19 cellular contexts compared by ENCODE assay signal in the genomic region with DNA sequence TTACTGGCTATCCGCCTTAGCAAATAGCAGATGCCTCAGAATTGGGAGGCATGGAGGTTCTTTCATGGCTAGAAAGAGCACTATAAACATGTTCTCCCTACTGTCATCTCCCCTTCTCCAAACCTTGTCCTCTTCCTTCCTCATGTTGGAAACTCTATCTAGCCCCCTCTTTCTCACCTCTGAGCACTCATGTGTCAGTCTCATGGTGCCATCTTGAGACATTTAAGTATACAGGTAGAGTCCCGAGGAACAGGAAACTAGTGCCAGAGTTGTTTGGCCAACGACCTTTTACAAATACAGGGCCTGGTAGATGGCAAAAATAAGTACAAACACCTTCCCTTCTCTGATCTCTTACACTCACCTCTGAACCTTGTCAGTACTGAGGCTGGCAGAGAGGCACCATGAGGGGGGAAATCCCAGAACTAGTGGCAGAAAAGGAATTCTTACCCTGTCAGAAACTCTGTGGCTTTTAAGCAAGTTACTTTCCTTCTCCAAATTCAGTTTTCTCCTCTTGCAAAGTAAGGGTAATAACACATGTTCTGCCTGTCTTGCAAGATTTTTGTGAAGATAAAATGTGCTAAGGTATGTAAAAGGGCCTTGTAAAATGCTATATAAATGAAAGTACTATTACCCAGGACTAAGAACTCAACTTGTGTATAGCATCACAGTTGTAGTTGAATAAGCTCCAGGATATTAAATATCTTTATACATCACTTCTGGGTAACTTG.
DNase-seq lines count a peak whose midpoint lies in the region; ATAC-seq and TF ChIP-seq lines count a peak whose summit lies in the region.
"Had no signal": no experiment of that assay in that cellular context is flagged by ENCODE, and none has a peak within 500 bp of the region (broad histone marks: within the 10 kb centered on the region; RNA-seq: fewer than 3 reads in every experiment).

No MANE protein-coding gene starts in this region.

- WGBS in trophoblast cell (ENCODE audit: extremely low coverage, insufficient coverage, insufficient read length): no CpG with 5 or more reads among the region's 3 CpGs

- H2BK120ac ChIP-seq in trophoblast cell (ENCODE audit: insufficient read depth, low read length, poor library complexity): no peak overlapping the region

- in situ Hi-C loops in gastrocnemius medialis (cut with MboI; ENCODE audit: low sequenced_read_pairs in 4 of 4): no loop called here

- no peak overlapping the region for H2AK5ac ChIP-seq in trophoblast cell (ENCODE audit: low read length)

- no peak overlapping the region for H3K27ac ChIP-seq in OCI-LY1 (ENCODE audit: low read depth, low read length, poor library complexity, severe bottlenecking)
- H3K27ac ChIP-seq in foreskin keratinocyte: no peak overlapping the region
- peak overlapping the region; percentile 27 for H3K27ac ChIP-seq in trophoblast cell (ENCODE audit: low read depth, low read length)
- H3K27ac ChIP-seq in gastrocnemius medialis: no peak overlapping the region
- H3K27ac ChIP-seq: BLaER1 treated with 17β-estradiol and CSF1 and Interleukin-3, amounts not matched to agents 10 nM and 100 nM had no signal

- H3K18ac ChIP-seq in trophoblast cell (ENCODE audit: low read length): no peak overlapping the region

- H3K4me1 ChIP-seq in OCI-LY1 (ENCODE audit: insufficient read depth, low read length, severe bottlenecking) (peaks cover 7% of the 10 kb centered on the region), foreskin keratinocyte (peaks cover 3% of the 10 kb centered on the region), trophoblast cell (ENCODE audit: control insufficient read depth in 1 of 2, insufficient read depth in 2 of 2, low read length in 2 of 2) (peaks cover 0 to 4% of the 10 kb centered on the region in 2 experiments), gastrocnemius medialis (no peaks in the 10 kb centered on the region)

- H3K79me1 ChIP-seq in trophoblast cell (ENCODE audit: low read length): no peaks in the 10 kb centered on the region

- H3K27me3 Mint-ChIP-seq in endothelial cell (ENCODE audit: unreplicated experiment): no peaks in the 10 kb centered on the region
- H3K27me3 Mint-ChIP-seq in natural killer cell (ENCODE audit: low read depth in 2 of 2): peaks cover 0 to 2% of the 10 kb centered on the region in 2 donors

- TF ChIP-seq CTCF in OCI-LY1 (IDR thresholded peaks at IDR 0.05; ENCODE audit: low read length) (no peak; the same call in 1 of the 2 replicates), foreskin keratinocyte (conservative IDR thresholded peaks at IDR 0.05) (peak; percentile 9), endothelial cell (IDR thresholded peaks at IDR 0.05; ENCODE audit: unreplicated experiment) (no peak), natural killer cell (IDR thresholded peaks at IDR 0.05) (no peak), gastrocnemius medialis (IDR thresholded peaks at IDR 0.05 in 4 of 5, conservative IDR thresholded peaks at IDR 0.05 in 1 of 5) (no peak)

- H3K23ac ChIP-seq in trophoblast cell (ENCODE audit: low read length): no peak overlapping the region

- intact Hi-C loops in natural killer cell (cut with micrococcal nuclease): no loop called here
- intact Hi-C loops in gastrocnemius medialis (cut with DNase I; ENCODE audit: low total_unique reads): no loop called here

- no peak overlapping the region for H4K8ac ChIP-seq in trophoblast cell (ENCODE audit: low read depth, low read length)

- no peak overlapping the region for H3K4ac ChIP-seq in trophoblast cell (ENCODE audit: low read depth, low read length)

- H4K20me1 ChIP-seq in OCI-LY1 (ENCODE audit: insufficient read depth, low read length): no peaks in the 10 kb centered on the region
- H4K20me1 ChIP-seq: BLaER1 treated with 17β-estradiol and CSF1 and Interleukin-3, amounts not matched to agents 10 nM and 100 nM had no signal

- TF ChIP-seq POLR2A in gastrocnemius medialis (IDR thresholded peaks at IDR 0.05): no peak

- no peak overlapping the region for H3K4me3 ChIP-seq in OCI-LY1 (ENCODE audit: low read depth, low read length, poor library complexity, severe bottlenecking)
- H3K4me3 ChIP-seq in trophoblast cell (ENCODE audit: low read depth, low read length): no peak overlapping the region
- H3K4me3 ChIP-seq in gastrocnemius medialis: no peak overlapping the region
- H3K4me3 ChIP-seq: BLaER1 treated with 17β-estradiol and CSF1 and Interleukin-3, amounts not matched to agents 10 nM and 100 nM had no signal

- no peak overlapping the region for H3K4me2 ChIP-seq in OCI-LY1 (ENCODE audit: low read length)
- no peak overlapping the region for H3K4me2 ChIP-seq in trophoblast cell (ENCODE audit: low read length)

- H3K36me3 ChIP-seq in OCI-LY1 (ENCODE audit: insufficient read depth, low read length) (no peaks in the 10 kb centered on the region), trophoblast cell (ENCODE audit: control insufficient read depth in 1 of 2, insufficient read depth in 2 of 2, low read length in 2 of 2) (no peaks in the 10 kb centered on the region), gastrocnemius medialis (no peaks in the 10 kb centered on the region)
- H3K36me3 ChIP-seq: BLaER1 treated with 17β-estradiol and CSF1 and Interleukin-3, amounts not matched to agents 10 nM and 100 nM had no signal

- H3K4me1 Mint-ChIP-seq in endothelial cell (ENCODE audit: unreplicated experiment): no peaks in the 10 kb centered on the region
- H3K4me1 Mint-ChIP-seq in natural killer cell: no peaks in the 10 kb centered on the region

- H3K27me3 ChIP-seq in OCI-LY1 (ENCODE audit: insufficient read depth, low read length) (no peaks in the 10 kb centered on the region), foreskin keratinocyte (no peaks in the 10 kb centered on the region), trophoblast cell (ENCODE audit: insufficient read depth, low read length) (no peaks in the 10 kb centered on the region), gastrocnemius medialis (no peaks in the 10 kb centered on the region)
- H3K27me3 ChIP-seq: BLaER1 treated with 17β-estradiol and CSF1 and Interleukin-3, amounts not matched to agents 10 nM and 100 nM had no signal

- H3K36me3 Mint-ChIP-seq in endothelial cell (ENCODE audit: low read depth, unreplicated experiment) (no peaks in the 10 kb centered on the region), natural killer cell (no peaks in the 10 kb centered on the region)

- H2AFZ ChIP-seq in OCI-LY1 (ENCODE audit: low read length): 0 out of 2 replicates have a peak overlapping the region, but pooled peaks have one; percentile 48
- H2AFZ ChIP-seq in trophoblast cell (ENCODE audit: insufficient read depth, low read length, poor library complexity): no peak overlapping the region

- ATAC-seq in foreskin keratinocyte (no peak), natural killer cell (no peak), gastrocnemius medialis (no peak)
- ATAC-seq: Right ventricle myocardium inferior had no signal

- H3K79me2 ChIP-seq in OCI-LY1 (ENCODE audit: insufficient read depth, low read length): no peaks in the 10 kb centered on the region
- no peaks in the 10 kb centered on the region for H3K79me2 ChIP-seq in trophoblast cell (ENCODE audit: control insufficient read depth, insufficient read depth, low read length, poor library complexity)

- H3K27ac Mint-ChIP-seq in endothelial cell (ENCODE audit: unreplicated experiment) (no peak overlapping the region), natural killer cell (no peak overlapping the region)

- H4K91ac ChIP-seq in trophoblast cell (ENCODE audit: low read depth, low read length): no peak overlapping the region

- H4K12ac ChIP-seq in trophoblast cell (ENCODE audit: low read depth, low read length): no peak overlapping the region

- no peak overlapping the region for H3K9ac ChIP-seq in OCI-LY1 (ENCODE audit: low read length)
- H3K9ac ChIP-seq in trophoblast cell (ENCODE audit: low read length): no peak overlapping the region
- H3K9ac ChIP-seq: BLaER1 treated with 17β-estradiol and CSF1 and Interleukin-3, amounts not matched to agents 10 nM and 100 nM had no signal

- no peaks in the 10 kb centered on the region for H3F3A ChIP-seq in OCI-LY1 (ENCODE audit: insufficient read depth, low read length)

- H3K9me3 ChIP-seq in OCI-LY1 (ENCODE audit: low read length) (no peaks in the 10 kb centered on the region), trophoblast cell (ENCODE audit: insufficient read depth, low read depth, low read length) (peaks cover 2% of the 10 kb centered on the region), gastrocnemius medialis (no peaks in the 10 kb centered on the region)

- DNase-seq in NCI-H82 (lab: John Stamatoyannopoulos, UW) (peak; percentile 20), NCI-H82 treated with DMSO at 0.1 percent for 48 hours (lab: John Stamatoyannopoulos, UW; ENCODE audit: unreplicated experiment) (no peak), foreskin keratinocyte (no peak), trophoblast cell (peak; percentile 16 to 78), endothelial cell (ENCODE audit: low spot score) (no peak), natural killer cell (no peak), gastrocnemius medialis (no peak)
- DNase-seq: DMS153, EL, GOT3, KG1, NCI-H1048, NCI-H1436 treated with DMSO at 0.1 percent for 48 hours, NCI-H2081 treated with DMSO at 0.1 percent for 48 hours, NCI-H345, NCI-H526 had no signal

- no peak overlapping the region for H2BK5ac ChIP-seq in trophoblast cell (ENCODE audit: low read depth, low read length, poor library complexity)

- H3K9me3 Mint-ChIP-seq in endothelial cell (ENCODE audit: unreplicated experiment) (no peaks in the 10 kb centered on the region), natural killer cell (peaks cover 6 to 10% of the 10 kb centered on the region in 2 donors)

- H3K4me3 Mint-ChIP-seq in endothelial cell (ENCODE audit: unreplicated experiment): no peak overlapping the region
- H3K4me3 Mint-ChIP-seq in natural killer cell: no peak overlapping the region

- H3K9me2 ChIP-seq in OCI-LY1 (ENCODE audit: low read depth, low read length): no peaks in the 10 kb centered on the region

- no peak overlapping the region for H2BK12ac ChIP-seq in trophoblast cell (ENCODE audit: low read length)

- no peak overlapping the region for H3K14ac ChIP-seq in trophoblast cell (ENCODE audit: low read length)

Comparison
In these comparisons a context has a peak if more than half of its experiments do, and no peak if none do; other contexts are left out.
1. DNase-seq: peak in NCI-H82 (single experiment) and trophoblast cell (2 of 2); none in NCI-H82 treated with DMSO at 0.1 percent for 48 hours (single experiment), foreskin keratinocyte (0 of 2), endothelial cell (single experiment), natural killer cell (single experiment) and gastrocnemius medialis (0 of 2).